In the genomic region with DNA sequence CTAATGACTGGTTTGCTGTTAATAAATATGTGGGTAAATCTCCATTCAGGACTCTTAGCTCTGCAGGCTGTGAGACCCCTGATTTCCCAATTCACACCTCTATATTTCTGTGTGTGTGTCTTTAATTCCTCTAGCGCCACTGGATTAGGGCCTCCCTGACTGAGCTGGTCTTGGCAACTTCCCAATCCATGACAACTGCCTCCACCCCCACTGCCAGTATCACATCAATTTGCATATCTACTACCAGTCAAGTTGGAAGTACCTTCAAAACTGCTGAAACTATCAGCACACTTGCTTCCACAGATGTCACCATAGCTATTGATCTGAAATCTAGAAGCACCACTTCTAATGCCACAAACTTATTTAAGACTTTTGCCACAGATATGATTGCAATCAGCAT, we compare ENCODE assay signal across 36 cellular contexts. TPM values are rescaled to one million over a fixed set of nuclear protein-coding genes. Genes with fewer than 3 reads are reported as not detected.
"Had no signal": no experiment of that assay in that cellular context is flagged by ENCODE, and none has a peak within 500 bp of the region (broad histone marks: within the 10 kb centered on the region; RNA-seq: fewer than 3 reads in every experiment).

No MANE protein-coding gene starts in this region.

- H3K27me3 Mint-ChIP-seq: effector memory CD8-positive, alpha-beta T cell; naive B cell; natural killer cell treated with Interleukin-12 subunit alpha and Interleukin-12 subunit beta and Interleukin-15 and Interleukin-18, amount 100 ng/mL, for 72 hours; progenitor cell of endocrine pancreas had no signal

- H3K4me1 ChIP-seq: esophagus squamous epithelium, heart right ventricle, left lung, neural progenitor cell, parathyroid adenoma, right atrium auricular region, stomach, thyroid gland had no signal

- H3K9me3 ChIP-seq: esophagus squamous epithelium, stomach, thyroid gland had no signal

- H3K27me3 ChIP-seq: esophagus squamous epithelium, heart right ventricle, left lung, neural progenitor cell, right atrium auricular region, stomach, thyroid gland had no signal

- FAIRE-seq: endometrium, islet of Langerhans had no signal

- DNase-seq: dermis blood vessel endothelial cell; effector memory CD8-positive, alpha-beta T cell; esophagus squamous epithelium; foreskin melanocyte; glutamatergic neuron; heart right ventricle; hippocampal formation; left cardiac atrium; left lung; mesenchymal stem cell; mucosa of descending colon; naive B cell; stimulated activated CD4-positive, alpha-beta T cell treated with anti-CD3 and anti-CD28 coated beads, Interleukin-2, amount 100 ng/mL, for 24 hours; stimulated activated CD4-positive, alpha-beta T cell treated with anti-CD3 and anti-CD28 coated beads, Interleukin-4, amount 100 ng/mL, for 24 hours; stimulated activated naive CD4-positive, alpha-beta T cell treated with Interleukin-2 at 50 U/mL for 16 hours; stomach; thyroid gland; trophoblast cell had no signal

- H3K27ac ChIP-seq: coronary artery, esophagus squamous epithelium, heart right ventricle, left lung, neural progenitor cell, parathyroid adenoma, right atrium auricular region, stomach, thyroid gland had no signal

- H3K4me3 ChIP-seq: coronary artery, esophagus squamous epithelium, heart right ventricle, left lung, mucosa of descending colon, neural progenitor cell, right atrium auricular region, stomach, thyroid gland had no signal

- H3K36me3 ChIP-seq: esophagus squamous epithelium, heart right ventricle, left lung, neural progenitor cell, right atrium auricular region, stomach, thyroid gland had no signal

- H3K4me3 Mint-ChIP-seq: effector memory CD8-positive, alpha-beta T cell; mesothelial cell of epicardium; naive B cell; natural killer cell treated with Interleukin-12 subunit alpha and Interleukin-12 subunit beta and Interleukin-15 and Interleukin-18, amount 100 ng/mL, for 72 hours; neural progenitor cell; stimulated activated effector memory CD8-positive, alpha-beta T cell treated with anti-CD3 and anti-CD28 coated beads, Interleukin-12 subunit alpha, Interleukin-12 subunit beta, amount 100 ng/mL, for 72 hours had no signal

- H3K4me1 Mint-ChIP-seq: mesothelial cell of epicardium; naive B cell; neural progenitor cell; stimulated activated effector memory CD8-positive, alpha-beta T cell treated with anti-CD3 and anti-CD28 coated beads, Interleukin-12 subunit alpha, Interleukin-12 subunit beta, amount 100 ng/mL, for 72 hours had no signal

- H3K36me3 Mint-ChIP-seq: natural killer cell treated with Interleukin-12 subunit alpha and Interleukin-12 subunit beta and Interleukin-15 and Interleukin-18, amount 100 ng/mL, for 72 hours; neural progenitor cell; stimulated activated effector memory CD8-positive, alpha-beta T cell treated with anti-CD3 and anti-CD28 coated beads, Interleukin-12 subunit alpha, Interleukin-12 subunit beta, amount 100 ng/mL, for 72 hours had no signal

- H3K27ac Mint-ChIP-seq: effector memory CD8-positive, alpha-beta T cell; mesothelial cell of epicardium; naive B cell; natural killer cell treated with Interleukin-12 subunit alpha and Interleukin-12 subunit beta and Interleukin-15 and Interleukin-18, amount 100 ng/mL, for 72 hours; neural progenitor cell; progenitor cell of endocrine pancreas; stimulated activated effector memory CD8-positive, alpha-beta T cell treated with anti-CD3 and anti-CD28 coated beads, Interleukin-12 subunit alpha, Interleukin-12 subunit beta, amount 100 ng/mL, for 72 hours had no signal

RNA-seq across cellular contexts. Expression of gene OPRPN, which starts 27.6 kb away (rescaled TPM):
- total RNA-seq: dermis blood vessel endothelial cell; esophagus squamous epithelium; heart right ventricle; kidney epithelial cell; left cardiac atrium; left lung; lung microvascular endothelial cell; mesothelial cell of epicardium; mucosa of descending colon; natural killer cell treated with Interleukin-12 subunit alpha and Interleukin-12 subunit beta and Interleukin-15 and Interleukin-18, amount 100 ng/mL, for 72 hours; osteoblast; progenitor cell of endocrine pancreas; right atrium auricular region; sciatic nerve; stomach; subcutaneous adipose tissue; temporal lobe; thyroid gland; urinary bladder had no signal

RNA-seq across cellular contexts. Expression of gene SMR3B, which starts 42.4 kb away (rescaled TPM):
- total RNA-seq: dermis blood vessel endothelial cell; esophagus squamous epithelium; heart right ventricle; kidney epithelial cell; left cardiac atrium; left lung; lower leg skin; lung microvascular endothelial cell; mesothelial cell of epicardium; mucosa of descending colon; natural killer cell treated with Interleukin-12 subunit alpha and Interleukin-12 subunit beta and Interleukin-15 and Interleukin-18, amount 100 ng/mL, for 72 hours; osteoblast; progenitor cell of endocrine pancreas; right atrium auricular region; sciatic nerve; stomach; subcutaneous adipose tissue; temporal lobe; thyroid gland; urinary bladder had no signal

RNA-seq across cellular contexts. Expression of gene MUC7, which starts 46.7 kb away (rescaled TPM):
- total RNA-seq: dermis blood vessel endothelial cell; esophagus squamous epithelium; heart right ventricle; kidney epithelial cell; left cardiac atrium; left lung; lung microvascular endothelial cell; mesothelial cell of epicardium; mucosa of descending colon; natural killer cell treated with Interleukin-12 subunit alpha and Interleukin-12 subunit beta and Interleukin-15 and Interleukin-18, amount 100 ng/mL, for 72 hours; osteoblast; progenitor cell of endocrine pancreas; right atrium auricular region; sciatic nerve; stomach; subcutaneous adipose tissue; temporal lobe; thyroid gland; urinary bladder had no signal
